30 cellular contexts compared by ENCODE assay signal in the genomic region with DNA sequence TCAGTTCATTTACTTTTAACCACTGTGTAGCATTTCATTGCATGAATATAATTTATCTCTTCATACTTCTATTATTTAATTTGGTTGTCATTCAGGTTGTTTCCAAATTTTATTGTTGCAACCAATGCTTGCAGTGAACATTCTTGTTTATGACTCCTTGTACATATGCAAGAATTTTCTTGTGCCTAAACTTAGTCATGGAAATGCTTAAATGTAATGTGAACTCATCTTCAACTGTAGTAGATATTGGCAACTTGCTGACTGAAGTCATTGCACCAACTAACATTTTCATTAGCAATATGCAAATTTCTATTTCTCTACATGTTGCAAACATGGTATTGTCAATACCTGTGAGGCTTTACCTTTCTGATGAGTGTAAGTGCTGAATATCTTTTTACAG. TPM values are rescaled to one million over a fixed set of nuclear protein-coding genes. Genes with fewer than 3 reads are reported as not detected.
"Had no signal": no experiment of that assay in that cellular context is flagged by ENCODE, and none has a peak within 500 bp of the region (broad histone marks: within the 10 kb centered on the region; RNA-seq: fewer than 3 reads in every experiment).

No MANE protein-coding gene starts in this region.

- H3K4me3 Mint-ChIP-seq: immature natural killer cell; naive thymus-derived CD8-positive, alpha-beta T cell; nephron; neural crest cell; stimulated activated naive B cell treated with anti-CD40 and anti-IgM and Interleukin-4, amounts not matched to agents 10 μg/mL and 1 μg/mL and 100 μg/mL, for 72 hours had no signal

- H3K27ac ChIP-seq: left lung, lower lobe of right lung, pancreas, prostate gland, skin epidermis, stomach, testis, thyroid gland, upper lobe of left lung, vagina had no signal

- H3K9me3 ChIP-seq: left lung, lower lobe of right lung, pancreas, prostate gland, stomach, testis, thyroid gland, transverse colon, upper lobe of left lung, vagina had no signal

- ATAC-seq: left lung; lower lobe of right lung; naive thymus-derived CD8-positive, alpha-beta T cell; pancreas; right cardiac atrium; sciatic nerve; stimulated activated naive B cell treated with anti-CD40 and anti-IgM and Interleukin-4, amounts not matched to agents 10 μg/mL and 1 μg/mL and 100 μg/mL, for 72 hours; stimulated activated naive CD8-positive, alpha-beta T cell treated with anti-CD3 and anti-CD28 coated beads, Interleukin-15, Interleukin-2, amounts not matched to agents 100 U/mL and 50 U/mL, for 24 hours had no signal

- H3K4me3 ChIP-seq: left lung, lower lobe of right lung, pancreas, prostate gland, skin epidermis, stomach, testis, thyroid gland, transverse colon, upper lobe of left lung, vagina had no signal

- H3K27ac Mint-ChIP-seq: nephron; stimulated activated naive B cell treated with anti-CD40 and anti-IgM and Interleukin-4, amounts not matched to agents 10 μg/mL and 1 μg/mL and 100 μg/mL, for 72 hours had no signal

- H3K36me3 ChIP-seq: left lung, lower lobe of right lung, pancreas, prostate gland, stomach, thyroid gland, transverse colon, upper lobe of left lung, vagina had no signal

- H3K27me3 Mint-ChIP-seq: naive thymus-derived CD8-positive, alpha-beta T cell; stimulated activated naive B cell treated with anti-CD40 and anti-IgM and Interleukin-4, amounts not matched to agents 10 μg/mL and 1 μg/mL and 100 μg/mL, for 72 hours had no signal

- H3K4me1 Mint-ChIP-seq: nephron had no signal

- DNase-seq: immature natural killer cell; kidney; left colon; left lung; lower lobe of right lung; mammary epithelial cell; mesenchymal stem cell; naive thymus-derived CD8-positive, alpha-beta T cell; nucleus accumbens; pancreas; posterior cingulate gyrus; retina; right cardiac atrium; stimulated activated CD4-positive, alpha-beta T cell treated with anti-CD3 and anti-CD28 coated beads, Interleukin-12 subunit alpha, Interleukin-12 subunit beta, amount 100 ng/mL, for 4 hours; stimulated activated CD4-positive, alpha-beta T cell treated with anti-CD3 and anti-CD28 coated beads, Interleukin-15, amount 100 ng/mL, for 24 hours; stimulated activated CD4-positive, alpha-beta T cell treated with anti-CD3 and anti-CD28 coated beads, Interleukin-2, amount 100 ng/mL, for 24 hours; stimulated activated CD4-positive, alpha-beta T cell treated with anti-CD3 and anti-CD28 coated beads, Interleukin-4, amount 100 ng/mL, for 1 hour; stimulated activated naive B cell treated with anti-CD40 and anti-IgM and Interleukin-4, amounts not matched to agents 10 μg/mL and 1 μg/mL and 100 μg/mL, for 72 hours; stimulated activated naive CD8-positive, alpha-beta T cell treated with anti-CD3 and anti-CD28 coated beads, Interleukin-15, Interleukin-2, amounts not matched to agents 100 U/mL and 50 U/mL, for 24 hours; stomach; testis; thyroid gland; transverse colon; upper lobe of left lung had no signal

- H3K4me1 ChIP-seq: left lung, lower lobe of right lung, pancreas, prostate gland, testis, thyroid gland, vagina had no signal

- H3K9me3 Mint-ChIP-seq: immature natural killer cell; naive thymus-derived CD8-positive, alpha-beta T cell; nephron; neural crest cell; stimulated activated naive B cell treated with anti-CD40 and anti-IgM and Interleukin-4, amounts not matched to agents 10 μg/mL and 1 μg/mL and 100 μg/mL, for 72 hours had no signal

- H3K27me3 ChIP-seq: left lung, pancreas, stomach, testis, thyroid gland, transverse colon, upper lobe of left lung, vagina had no signal

RNA-seq across cellular contexts. Expression of gene SIDT1, which starts 26.7 kb away (rescaled TPM):
- total RNA-seq: mammary epithelial cell had no signal
